ENCODE assay signal across 7 cellular contexts in the genomic region with DNA sequence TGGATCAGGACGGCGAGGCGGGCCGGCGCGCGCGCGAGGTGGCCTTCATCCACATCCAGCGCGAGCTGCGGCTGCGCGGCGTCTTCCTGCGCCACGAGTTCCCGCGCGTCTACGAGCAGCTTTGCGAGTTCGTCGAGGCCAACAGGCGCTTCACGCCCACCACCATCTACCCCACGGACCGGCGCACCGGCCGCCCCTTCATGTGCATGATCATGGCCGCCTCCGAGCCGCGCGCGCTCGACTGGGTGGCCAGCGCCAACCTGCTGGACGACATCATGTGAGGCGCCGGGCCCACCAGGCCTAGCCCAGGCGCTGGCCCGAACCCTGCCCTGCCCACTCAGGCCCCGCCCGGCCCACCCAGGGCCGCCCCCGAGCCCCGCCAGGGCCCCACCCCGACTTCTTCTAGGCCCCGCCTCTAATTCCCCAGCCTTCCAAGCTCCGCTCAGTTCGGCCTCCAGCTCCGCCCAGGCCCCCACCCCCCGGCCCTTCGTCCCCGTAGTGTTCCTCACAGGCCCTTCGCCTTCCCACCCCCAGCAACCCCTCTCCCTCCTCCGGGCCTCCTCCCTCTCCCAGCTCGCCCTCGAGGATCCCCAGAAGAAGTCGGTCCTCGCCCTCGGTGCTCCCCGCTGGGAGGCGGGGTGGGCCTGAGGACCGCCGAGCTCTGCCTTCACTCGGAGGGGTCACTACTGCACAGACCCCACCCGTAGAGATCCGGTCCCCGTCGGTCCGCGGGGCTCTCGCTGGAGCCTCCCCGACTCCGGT. TPM values are rescaled to one million over a fixed set of nuclear protein-coding genes. Genes with fewer than 3 reads are reported as not detected.
DNase-seq lines count a peak whose midpoint lies in the region; ATAC-seq and TF ChIP-seq lines count a peak whose summit lies in the region.

No MANE protein-coding gene starts in this region.

- ATAC-seq in stimulated activated naive CD8-positive, alpha-beta T cell treated with anti-CD3 and anti-CD28 coated beads, Interleukin-15, amount 100 ng/mL, for 72 hours: no peak
- no peak for ATAC-seq in HG02852 (IDR thresholded peaks at IDR 0.05; ENCODE audit: unreplicated experiment)

- peaks cover 12% of the 10 kb centered on the region for H3K4me1 Mint-ChIP-seq in brain
- peaks cover 53% of the 10 kb centered on the region for H3K4me1 Mint-ChIP-seq in stimulated activated naive CD8-positive, alpha-beta T cell treated with anti-CD3 and anti-CD28 coated beads, Interleukin-15, amount 100 ng/mL, for 72 hours

- H3K36me3 Mint-ChIP-seq in brain: no peaks in the 10 kb centered on the region

- TF ChIP-seq CTCF in GM12865 (IDR thresholded peaks at IDR 0.05; ENCODE audit: insufficient read depth, low read depth, low read length, missing control alignments) (no peak), brain (conservative IDR thresholded peaks at IDR 0.05) (no peak)

- H3K9me3 Mint-ChIP-seq in brain: no peaks in the 10 kb centered on the region
- H3K9me3 Mint-ChIP-seq in stimulated activated naive CD8-positive, alpha-beta T cell treated with anti-CD3 and anti-CD28 coated beads, Interleukin-15, amount 100 ng/mL, for 72 hours: no peaks in the 10 kb centered on the region

- H3K27ac Mint-ChIP-seq in brain: peak overlapping the region; percentile 38 to 99 (median 94)
- peak overlapping the region in 1 of 2 donors; percentile 96 for H3K27ac Mint-ChIP-seq in stimulated activated naive CD8-positive, alpha-beta T cell treated with anti-CD3 and anti-CD28 coated beads, Interleukin-15, amount 100 ng/mL, for 72 hours

- DNase-seq in GM12865 (ENCODE audit: low read depth): peak; percentile 30
- DNase-seq in NCI-H226: peak; percentile 66
- peak; percentile 81 for DNase-seq in iPS-NIHi7 (ENCODE audit: extremely low spot score)
- DNase-seq in stimulated activated naive CD8-positive, alpha-beta T cell treated with anti-CD3 and anti-CD28 coated beads, Interleukin-15, amount 100 ng/mL, for 72 hours: peak in 1 of 2 donors; percentile 39
- no peak for DNase-seq in ureter (ENCODE audit: low spot score)

- peak overlapping the region; percentile 89 to 96 (median 93) for H3K4me3 Mint-ChIP-seq in brain
- H3K4me3 Mint-ChIP-seq in stimulated activated naive CD8-positive, alpha-beta T cell treated with anti-CD3 and anti-CD28 coated beads, Interleukin-15, amount 100 ng/mL, for 72 hours: peak overlapping the region; percentile 99

- H3K27me3 Mint-ChIP-seq in brain: no peaks in the 10 kb centered on the region
- peaks cover 43% of the 10 kb centered on the region for H3K27me3 Mint-ChIP-seq in stimulated activated naive CD8-positive, alpha-beta T cell treated with anti-CD3 and anti-CD28 coated beads, Interleukin-15, amount 100 ng/mL, for 72 hours

- H3K4me3 ChIP-seq in GM12865 (ENCODE audit: low read depth, low read length): peak overlapping the region; percentile 70

RNA-seq across cellular contexts. Expression of a gene that starts 2.0 kb away (rescaled TPM):
- 259 TPM for polyA plus RNA-seq in brain (ENCODE audit: insufficient read depth, low read depth, low replicate concordance)
- total RNA-seq in ureter: 109 TPM

RNA-seq across cellular contexts. Expression of a gene that starts 4.9 kb away (rescaled TPM):
- polyA plus RNA-seq in brain (ENCODE audit: insufficient read depth, low read depth, low replicate concordance): 0.93 TPM
- 10.7 TPM for total RNA-seq in ureter

RNA-seq across cellular contexts. Expression of a gene that starts 5.0 kb away (rescaled TPM):
- 10.5 TPM for polyA plus RNA-seq in brain (ENCODE audit: insufficient read depth, low read depth, low replicate concordance)
- total RNA-seq in ureter: 4.8 TPM

RNA-seq across cellular contexts. Expression of a gene that starts 18.9 kb away (rescaled TPM):
- polyA plus RNA-seq in brain (ENCODE audit: insufficient read depth, low read depth, low replicate concordance): 974 TPM
- 338 TPM for total RNA-seq in ureter

RNA-seq across cellular contexts. Expression of a gene that starts 39.1 kb away (rescaled TPM):
- 36.2 TPM for polyA plus RNA-seq in brain (ENCODE audit: insufficient read depth, low read depth, low replicate concordance)
- total RNA-seq in ureter: 16.4 TPM
